1 cellular context compared by ENCODE assay signal in the genomic region with DNA sequence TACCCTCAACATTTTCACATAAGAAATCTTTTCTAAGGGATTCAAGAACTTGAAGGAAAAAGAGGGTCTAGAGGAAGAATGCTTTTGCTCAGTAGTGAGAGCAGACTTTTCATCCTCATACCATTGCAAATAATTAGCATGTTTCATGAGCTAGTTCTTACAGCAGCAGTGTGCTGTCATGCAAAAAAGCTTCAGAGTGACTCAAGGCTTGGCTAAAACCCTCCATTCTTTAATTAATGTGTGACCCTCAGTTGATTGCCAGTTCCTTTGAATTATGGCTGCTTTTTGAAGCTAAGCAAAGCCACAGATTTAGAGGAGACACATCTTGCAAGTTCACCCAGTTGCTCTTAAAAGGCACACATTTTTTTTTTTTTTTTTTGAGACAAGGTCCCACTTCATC.
TF ChIP-seq lines count a peak whose summit lies in the region.

No MANE protein-coding gene starts in this region.

TF ChIP-seq in GM23338, 12 proteins besides CTCF, POLR2A, EP300 and RAD21 (continued from another document):
- TF ChIP-seq, protein P1, sequence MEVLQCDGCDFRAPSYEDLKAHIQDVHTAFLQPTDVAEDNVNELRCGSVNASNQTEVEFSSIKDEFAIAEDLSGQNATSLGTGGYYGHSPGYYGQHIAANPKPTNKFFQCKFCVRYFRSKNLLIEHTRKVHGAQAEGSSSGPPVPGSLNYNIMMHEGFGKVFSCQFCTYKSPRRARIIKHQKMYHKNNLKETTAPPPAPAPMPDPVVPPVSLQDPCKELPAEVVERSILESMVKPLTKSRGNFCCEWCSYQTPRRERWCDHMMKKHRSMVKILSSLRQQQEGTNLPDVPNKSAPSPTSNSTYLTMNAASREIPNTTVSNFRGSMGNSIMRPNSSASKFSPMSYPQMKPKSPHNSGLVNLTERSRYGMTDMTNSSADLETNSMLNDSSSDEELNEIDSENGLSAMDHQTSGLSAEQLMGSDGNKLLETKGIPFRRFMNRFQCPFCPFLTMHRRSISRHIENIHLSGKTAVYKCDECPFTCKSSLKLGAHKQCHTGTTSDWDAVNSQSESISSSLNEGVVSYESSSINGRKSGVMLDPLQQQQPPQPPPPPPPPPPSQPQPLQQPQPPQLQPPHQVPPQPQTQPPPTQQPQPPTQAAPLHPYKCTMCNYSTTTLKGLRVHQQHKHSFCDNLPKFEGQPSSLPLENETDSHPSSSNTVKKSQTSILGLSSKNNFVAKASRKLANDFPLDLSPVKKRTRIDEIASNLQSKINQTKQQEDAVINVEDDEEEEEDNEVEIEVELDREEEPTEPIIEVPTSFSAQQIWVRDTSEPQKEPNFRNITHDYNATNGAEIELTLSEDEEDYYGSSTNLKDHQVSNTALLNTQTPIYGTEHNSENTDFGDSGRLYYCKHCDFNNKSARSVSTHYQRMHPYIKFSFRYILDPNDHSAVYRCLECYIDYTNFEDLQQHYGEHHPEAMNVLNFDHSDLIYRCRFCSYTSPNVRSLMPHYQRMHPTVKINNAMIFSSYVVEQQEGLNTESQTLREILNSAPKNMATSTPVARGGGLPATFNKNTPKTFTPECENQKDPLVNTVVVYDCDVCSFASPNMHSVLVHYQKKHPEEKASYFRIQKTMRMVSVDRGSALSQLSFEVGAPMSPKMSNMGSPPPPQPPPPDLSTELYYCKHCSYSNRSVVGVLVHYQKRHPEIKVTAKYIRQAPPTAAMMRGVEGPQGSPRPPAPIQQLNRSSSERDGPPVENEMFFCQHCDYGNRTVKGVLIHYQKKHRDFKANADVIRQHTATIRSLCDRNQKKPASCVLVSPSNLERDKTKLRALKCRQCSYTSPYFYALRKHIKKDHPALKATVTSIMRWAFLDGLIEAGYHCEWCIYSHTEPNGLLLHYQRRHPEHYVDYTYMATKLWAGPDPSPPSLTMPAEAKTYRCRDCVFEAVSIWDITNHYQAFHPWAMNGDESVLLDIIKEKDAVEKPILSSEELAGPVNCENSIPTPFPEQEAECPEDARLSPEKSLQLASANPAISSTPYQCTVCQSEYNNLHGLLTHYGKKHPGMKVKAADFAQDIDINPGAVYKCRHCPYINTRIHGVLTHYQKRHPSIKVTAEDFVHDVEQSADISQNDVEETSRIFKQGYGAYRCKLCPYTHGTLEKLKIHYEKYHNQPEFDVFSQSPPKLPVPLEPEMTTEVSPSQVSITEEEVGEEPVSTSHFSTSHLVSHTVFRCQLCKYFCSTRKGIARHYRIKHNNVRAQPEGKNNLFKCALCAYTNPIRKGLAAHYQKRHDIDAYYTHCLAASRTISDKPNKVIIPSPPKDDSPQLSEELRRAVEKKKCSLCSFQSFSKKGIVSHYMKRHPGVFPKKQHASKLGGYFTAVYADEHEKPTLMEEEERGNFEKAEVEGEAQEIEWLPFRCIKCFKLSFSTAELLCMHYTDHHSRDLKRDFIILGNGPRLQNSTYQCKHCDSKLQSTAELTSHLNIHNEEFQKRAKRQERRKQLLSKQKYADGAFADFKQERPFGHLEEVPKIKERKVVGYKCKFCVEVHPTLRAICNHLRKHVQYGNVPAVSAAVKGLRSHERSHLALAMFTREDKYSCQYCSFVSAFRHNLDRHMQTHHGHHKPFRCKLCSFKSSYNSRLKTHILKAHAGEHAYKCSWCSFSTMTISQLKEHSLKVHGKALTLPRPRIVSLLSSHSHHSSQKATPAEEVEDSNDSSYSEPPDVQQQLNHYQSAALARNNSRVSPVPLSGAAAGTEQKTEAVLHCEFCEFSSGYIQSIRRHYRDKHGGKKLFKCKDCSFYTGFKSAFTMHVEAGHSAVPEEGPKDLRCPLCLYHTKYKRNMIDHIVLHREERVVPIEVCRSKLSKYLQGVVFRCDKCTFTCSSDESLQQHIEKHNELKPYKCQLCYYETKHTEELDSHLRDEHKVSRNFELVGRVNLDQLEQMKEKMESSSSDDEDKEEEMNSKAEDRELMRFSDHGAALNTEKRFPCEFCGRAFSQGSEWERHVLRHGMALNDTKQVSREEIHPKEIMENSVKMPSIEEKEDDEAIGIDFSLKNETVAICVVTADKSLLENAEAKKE (CRISPR knock-in tag; IDR thresholded peaks at IDR 0.05) = no peak
- TF ChIP-seq, protein P2, sequence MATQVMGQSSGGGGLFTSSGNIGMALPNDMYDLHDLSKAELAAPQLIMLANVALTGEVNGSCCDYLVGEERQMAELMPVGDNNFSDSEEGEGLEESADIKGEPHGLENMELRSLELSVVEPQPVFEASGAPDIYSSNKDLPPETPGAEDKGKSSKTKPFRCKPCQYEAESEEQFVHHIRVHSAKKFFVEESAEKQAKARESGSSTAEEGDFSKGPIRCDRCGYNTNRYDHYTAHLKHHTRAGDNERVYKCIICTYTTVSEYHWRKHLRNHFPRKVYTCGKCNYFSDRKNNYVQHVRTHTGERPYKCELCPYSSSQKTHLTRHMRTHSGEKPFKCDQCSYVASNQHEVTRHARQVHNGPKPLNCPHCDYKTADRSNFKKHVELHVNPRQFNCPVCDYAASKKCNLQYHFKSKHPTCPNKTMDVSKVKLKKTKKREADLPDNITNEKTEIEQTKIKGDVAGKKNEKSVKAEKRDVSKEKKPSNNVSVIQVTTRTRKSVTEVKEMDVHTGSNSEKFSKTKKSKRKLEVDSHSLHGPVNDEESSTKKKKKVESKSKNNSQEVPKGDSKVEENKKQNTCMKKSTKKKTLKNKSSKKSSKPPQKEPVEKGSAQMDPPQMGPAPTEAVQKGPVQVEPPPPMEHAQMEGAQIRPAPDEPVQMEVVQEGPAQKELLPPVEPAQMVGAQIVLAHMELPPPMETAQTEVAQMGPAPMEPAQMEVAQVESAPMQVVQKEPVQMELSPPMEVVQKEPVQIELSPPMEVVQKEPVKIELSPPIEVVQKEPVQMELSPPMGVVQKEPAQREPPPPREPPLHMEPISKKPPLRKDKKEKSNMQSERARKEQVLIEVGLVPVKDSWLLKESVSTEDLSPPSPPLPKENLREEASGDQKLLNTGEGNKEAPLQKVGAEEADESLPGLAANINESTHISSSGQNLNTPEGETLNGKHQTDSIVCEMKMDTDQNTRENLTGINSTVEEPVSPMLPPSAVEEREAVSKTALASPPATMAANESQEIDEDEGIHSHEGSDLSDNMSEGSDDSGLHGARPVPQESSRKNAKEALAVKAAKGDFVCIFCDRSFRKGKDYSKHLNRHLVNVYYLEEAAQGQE (IDR thresholded peaks at IDR 0.05; ENCODE audit: unreplicated experiment) = no peak
- TF ChIP-seq POLR2AphosphoS5 (IDR thresholded peaks at IDR 0.05; ENCODE audit: low read depth) (no peak), JUNB (IDR thresholded peaks at IDR 0.05; ENCODE audit: unreplicated experiment) (no peak), NANOG (IDR thresholded peaks at IDR 0.05; ENCODE audit: borderline replicate concordance) (no peak), ZNF331 (CRISPR knock-in tag; IDR thresholded peaks at IDR 0.05; ENCODE audit: low read depth) (no peak), STAT1 (IDR thresholded peaks at IDR 0.05; ENCODE audit: unreplicated experiment) (no peak), EZH2phosphoT487 (IDR thresholded peaks at IDR 0.05; ENCODE audit: unreplicated experiment) (no peak), ZNF114 (CRISPR knock-in tag; IDR thresholded peaks at IDR 0.05) (no peak), EZH2 (IDR thresholded peaks at IDR 0.05; ENCODE audit: low read depth, unreplicated experiment) (no peak)
- TF ChIP-seq, protein P3, sequence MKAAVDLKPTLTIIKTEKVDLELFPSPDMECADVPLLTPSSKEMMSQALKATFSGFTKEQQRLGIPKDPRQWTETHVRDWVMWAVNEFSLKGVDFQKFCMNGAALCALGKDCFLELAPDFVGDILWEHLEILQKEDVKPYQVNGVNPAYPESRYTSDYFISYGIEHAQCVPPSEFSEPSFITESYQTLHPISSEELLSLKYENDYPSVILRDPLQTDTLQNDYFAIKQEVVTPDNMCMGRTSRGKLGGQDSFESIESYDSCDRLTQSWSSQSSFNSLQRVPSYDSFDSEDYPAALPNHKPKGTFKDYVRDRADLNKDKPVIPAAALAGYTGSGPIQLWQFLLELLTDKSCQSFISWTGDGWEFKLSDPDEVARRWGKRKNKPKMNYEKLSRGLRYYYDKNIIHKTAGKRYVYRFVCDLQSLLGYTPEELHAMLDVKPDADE (IDR thresholded peaks at IDR 0.05) = no peak
TF ChIP-seq in GM23338: peak in this region for 0.
